In genomic region chr7:111914287-111914686, GRCh38 we compare ENCODE assay signal across 1 cellular context.
TF ChIP-seq lines count a peak whose summit lies in the region.

No MANE protein-coding gene starts in this region.

TF ChIP-seq in WTC11, 78 proteins besides CTCF, POLR2A, EP300 and RAD21 (continued from another document):
- TF ChIP-seq JUN (CRISPR knock-in tag; IDR thresholded peaks at IDR 0.05) = no peak
- TF ChIP-seq, protein P1, sequence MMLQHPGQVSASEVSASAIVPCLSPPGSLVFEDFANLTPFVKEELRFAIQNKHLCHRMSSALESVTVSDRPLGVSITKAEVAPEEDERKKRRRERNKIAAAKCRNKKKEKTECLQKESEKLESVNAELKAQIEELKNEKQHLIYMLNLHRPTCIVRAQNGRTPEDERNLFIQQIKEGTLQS (CRISPR knock-in tag; conservative IDR thresholded peaks at IDR 0.05) = no peak
- TF ChIP-seq TP53 (CRISPR knock-in tag; IDR thresholded peaks at IDR 0.05) = no peak
- TF ChIP-seq, protein P2, sequence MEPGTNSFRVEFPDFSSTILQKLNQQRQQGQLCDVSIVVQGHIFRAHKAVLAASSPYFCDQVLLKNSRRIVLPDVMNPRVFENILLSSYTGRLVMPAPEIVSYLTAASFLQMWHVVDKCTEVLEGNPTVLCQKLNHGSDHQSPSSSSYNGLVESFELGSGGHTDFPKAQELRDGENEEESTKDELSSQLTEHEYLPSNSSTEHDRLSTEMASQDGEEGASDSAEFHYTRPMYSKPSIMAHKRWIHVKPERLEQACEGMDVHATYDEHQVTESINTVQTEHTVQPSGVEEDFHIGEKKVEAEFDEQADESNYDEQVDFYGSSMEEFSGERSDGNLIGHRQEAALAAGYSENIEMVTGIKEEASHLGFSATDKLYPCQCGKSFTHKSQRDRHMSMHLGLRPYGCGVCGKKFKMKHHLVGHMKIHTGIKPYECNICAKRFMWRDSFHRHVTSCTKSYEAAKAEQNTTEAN (CRISPR knock-in tag; IDR thresholded peaks at IDR 0.05) = no peak
- TF ChIP-seq, protein P3, sequence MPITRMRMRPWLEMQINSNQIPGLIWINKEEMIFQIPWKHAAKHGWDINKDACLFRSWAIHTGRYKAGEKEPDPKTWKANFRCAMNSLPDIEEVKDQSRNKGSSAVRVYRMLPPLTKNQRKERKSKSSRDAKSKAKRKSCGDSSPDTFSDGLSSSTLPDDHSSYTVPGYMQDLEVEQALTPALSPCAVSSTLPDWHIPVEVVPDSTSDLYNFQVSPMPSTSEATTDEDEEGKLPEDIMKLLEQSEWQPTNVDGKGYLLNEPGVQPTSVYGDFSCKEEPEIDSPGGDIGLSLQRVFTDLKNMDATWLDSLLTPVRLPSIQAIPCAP (CRISPR knock-in tag; IDR thresholded peaks at IDR 0.05) = no peak
